Comparison of ENCODE assay signal across 11 cellular contexts in genomic region chr7:45001826-45002225, GRCh38. TPM values are rescaled to one million over a fixed set of nuclear protein-coding genes. Genes with fewer than 3 reads are reported as not detected.
A peak's percentile ranks its signal among the peaks of the same experiment; 100 is the strongest.
DNase-seq lines count a peak whose midpoint lies in the region; ATAC-seq, FAIRE-seq and TF ChIP-seq lines count a peak whose summit lies in the region.
"Had no signal": no experiment of that assay in that cellular context is flagged by ENCODE, and none has a peak within 500 bp of the region (broad histone marks: within the 10 kb centered on the region; RNA-seq: fewer than 3 reads in every experiment).

No MANE protein-coding gene starts in this region.

- no peaks in the 10 kb centered on the region for H3K27me3 Mint-ChIP-seq in progenitor cell of endocrine pancreas

- H3K27me3 ChIP-seq in PC-9 (ENCODE audit: insufficient read depth, low read depth) (no peaks in the 10 kb centered on the region), endothelial cell of umbilical vein (ENCODE audit: control insufficient read depth in 2 of 2, insufficient read depth in 2 of 2, low read length in 2 of 2) (no peaks in the 10 kb centered on the region)
- H3K27me3 ChIP-seq: uterus had no signal

- no TSS peak for BruUV-seq in PC-9 (replicated peaks; lab: Mats Ljungman, UMichigan)
- BruUV-seq in endothelial cell of umbilical vein (replicated peaks; lab: Mats Ljungman, UMichigan), result no TSS peak

- H3K36me3 ChIP-seq in PC-9 (ENCODE audit: low read depth), result no peaks in the 10 kb centered on the region
- H3K36me3 ChIP-seq in endothelial cell of umbilical vein (ENCODE audit: control insufficient read depth in 2 of 2, extremely low read depth in 1 of 2, insufficient read depth in 2 of 2, low read length in 2 of 2), result no peaks in the 10 kb centered on the region
- H3K36me3 ChIP-seq: uterus had no signal

- DNase-seq in GM12865 (ENCODE audit: low read depth) (no peak), PC-9 (no peak), endothelial cell of umbilical vein (ENCODE audit: low read depth, low spot score) (no peak), progenitor cell of endocrine pancreas (ENCODE audit: low spot score, unreplicated experiment) (no peak), cerebellum (ENCODE audit: low spot score) (no peak)
- DNase-seq: cortex of kidney, uterus had no signal

- dilution Hi-C loops in endothelial cell of umbilical vein (cut with MboI; ENCODE audit: extremely low pct_ligation_motif_present, low sequenced_read_pairs), result no loop called here

- CTCF ChIA-PET in PC-9 (lab: Charles Lee), result interaction anchor here (0.6 to 1.5 kb wide), 2 partner anchors 11 to 134 kb away, joined by 3 to 5 read pairs; no protein-coding TSS in a partner anchor
- CTCF ChIA-PET in endothelial cell of umbilical vein (lab: Charles Lee), result interaction anchor here (1.2 to 9.8 kb wide), 9 partner anchors 10 to 135 kb away, joined by 3 to 127 read pairs (median 9); no protein-coding TSS in a partner anchor

- no peak overlapping the region for H3K9ac ChIP-seq in endothelial cell of umbilical vein (replicated peaks; ENCODE audit: extremely low read depth, insufficient read depth, low read length)

- no peaks in the 10 kb centered on the region for H3K9me2 ChIP-seq in PC-9 (ENCODE audit: insufficient read depth)

- H4K20me1 ChIP-seq in PC-9 (ENCODE audit: insufficient read depth) (no peaks in the 10 kb centered on the region; the same call in 1 of the 2 replicates), endothelial cell of umbilical vein (replicated peaks; ENCODE audit: control insufficient read depth, extremely low read depth, insufficient read depth, low read length) (no peaks in the 10 kb centered on the region)

- H3K4me1 ChIP-seq in PC-9 (replicated peaks; ENCODE audit: insufficient read depth) (peaks cover 26% of the 10 kb centered on the region), endothelial cell of umbilical vein (ENCODE audit: control insufficient read depth, extremely low read depth, insufficient read depth, low read length) (peaks cover 14% of the 10 kb centered on the region)

- intact Hi-C loops in PC-9 (cut with micrococcal nuclease; ENCODE audit: unreplicated experiment), result loop anchor here (2.0 kb wide), 2 partner anchors 47 to 153 kb away; partner anchors contain the start of gene H2AZ2
- intact Hi-C loops in endothelial cell of umbilical vein (cut with micrococcal nuclease), result loop anchor here (5.0 kb wide), 1 partner anchor 40 kb away; no protein-coding TSS in a partner anchor

- H3K9me3 ChIP-seq in PC-9 (ENCODE audit: insufficient read depth, low read depth) (no peaks in the 10 kb centered on the region), endothelial cell of umbilical vein (replicated peaks; ENCODE audit: control insufficient read depth, insufficient read depth, low read length) (no peaks in the 10 kb centered on the region)
- H3K9me3 ChIP-seq: uterus had no signal

- ATAC-seq in HG03521 (IDR thresholded peaks at IDR 0.05; ENCODE audit: unreplicated experiment) (no peak), HG02623 (IDR thresholded peaks at IDR 0.05; ENCODE audit: unreplicated experiment) (no peak), GM21528 (IDR thresholded peaks at IDR 0.05; ENCODE audit: low FRiP score, unreplicated experiment) (no peak)

- no peak for TF ChIP-seq CTCF in GM12865 (IDR thresholded peaks at IDR 0.05; ENCODE audit: insufficient read depth, low read depth, low read length, missing control alignments)
- TF ChIP-seq CTCF in PC-9 (conservative IDR thresholded peaks at IDR 0.05), result no peak
- TF ChIP-seq CTCF in endothelial cell of umbilical vein (IDR thresholded peaks at IDR 0.05; ENCODE audit: extremely low read depth in 1 of 2, insufficient read depth in 1 of 2, low read depth in 1 of 2, low read length in 2 of 2), result no peak
- TF ChIP-seq CTCF in progenitor cell of endocrine pancreas (IDR thresholded peaks at IDR 0.05; ENCODE audit: unreplicated experiment), result no peak

- TF ChIP-seq POLR2A in endothelial cell of umbilical vein (IDR thresholded peaks at IDR 0.05; ENCODE audit: low read depth, low read length), result no peak

- POLR2A ChIA-PET in PC-9 (lab: Charles Lee; ENCODE audit: unreplicated experiment) (interaction anchor here (0.6 to 0.7 kb wide), 4 partner anchors 15 to 159 kb away, joined by 3 to 9 read pairs (median 4); partner anchors contain the start of gene TBRG4), endothelial cell of umbilical vein (lab: Charles Lee) (interaction anchor here (0.6 to 1.2 kb wide), 3 partner anchors 10 to 152 kb away, joined by 3 to 4 read pairs (median 3); no protein-coding TSS in a partner anchor)

- no peaks in the 10 kb centered on the region for H3K9me1 ChIP-seq in endothelial cell of umbilical vein (replicated peaks; ENCODE audit: control insufficient read depth, extremely low read depth, insufficient read depth, low read length)

- H3F3A ChIP-seq in PC-9 (ENCODE audit: insufficient read depth, low read depth), result peaks cover 33% of the 10 kb centered on the region

- H3K9me3 Mint-ChIP-seq in progenitor cell of endocrine pancreas (ENCODE audit: low read depth), result no peaks in the 10 kb centered on the region

- H3K4me3 ChIP-seq in GM12865 (ENCODE audit: low read depth, low read length) (peak overlapping the region; percentile 68; the same call in 1 of the 2 replicates), PC-9 (peak overlapping the region; percentile 57; the same call in 1 of the 2 replicates), endothelial cell of umbilical vein (replicated peaks in 1 of 3; ENCODE audit: insufficient read depth in 1 of 3, low read depth in 1 of 3, low read length in 3 of 3) (peak overlapping the region in 1 of 3 experiments; percentile 92)

- no peak for FAIRE-seq in endothelial cell of umbilical vein (lab: Jason Lieb, UNC)

- H3K79me2 ChIP-seq in PC-9 (ENCODE audit: low read depth) (peaks cover 46% of the 10 kb centered on the region), endothelial cell of umbilical vein (ENCODE audit: control insufficient read depth, insufficient read depth, low read length) (peaks cover 47% of the 10 kb centered on the region)

- H3K4me2 ChIP-seq in PC-9 (peak overlapping the region; percentile 84), endothelial cell of umbilical vein (ENCODE audit: insufficient read depth, low read length) (peak overlapping the region; percentile 96)

- H3K27ac Mint-ChIP-seq in progenitor cell of endocrine pancreas, result peak overlapping the region; percentile 41

- H3K4me1 Mint-ChIP-seq in progenitor cell of endocrine pancreas (ENCODE audit: low read depth), result peaks cover 10% of the 10 kb centered on the region

- H2AFZ ChIP-seq in PC-9 (no peak overlapping the region), endothelial cell of umbilical vein (ENCODE audit: low read depth, low read length) (no peak overlapping the region)

- peaks cover 4% of the 10 kb centered on the region for H3K36me3 Mint-ChIP-seq in progenitor cell of endocrine pancreas (ENCODE audit: insufficient read depth)

- H3K4me3 Mint-ChIP-seq in progenitor cell of endocrine pancreas (ENCODE audit: low read depth), result no peak overlapping the region

- H3K27ac ChIP-seq in PC-9 (peak overlapping the region; percentile 10; the same call in 1 of the 2 replicates), endothelial cell of umbilical vein (ENCODE audit: insufficient read depth, low read depth, low read length) (no peak overlapping the region)

TF ChIP-seq in endothelial cell of umbilical vein, 7 proteins besides CTCF, POLR2A, EP300 and RAD21:
- no peak for TF ChIP-seq FOS (IDR thresholded peaks at IDR 0.05; ENCODE audit: borderline replicate concordance, insufficient read depth, low read length)
- TF ChIP-seq EZH2 (IDR thresholded peaks at IDR 0.05; ENCODE audit: borderline replicate concordance, low read depth, low read length, severe bottlenecking), result no peak
- TF ChIP-seq MAX (IDR thresholded peaks at IDR 0.05; ENCODE audit: insufficient read depth, insufficient read length), result no peak
- no peak for TF ChIP-seq POLR2AphosphoS5 (IDR thresholded peaks at IDR 0.05; ENCODE audit: insufficient read depth, low read depth, low read length)
- no peak for TF ChIP-seq JUN (IDR thresholded peaks at IDR 0.05; ENCODE audit: borderline replicate concordance, insufficient read depth, insufficient read length, low read depth)
- TF ChIP-seq GATA2 (IDR thresholded peaks at IDR 0.05; ENCODE audit: insufficient read depth, insufficient read length, low read depth, low read length), result no peak
- TF ChIP-seq MYC (IDR thresholded peaks at IDR 0.05; ENCODE audit: low read depth, low read length), result no peak
TF ChIP-seq in endothelial cell of umbilical vein: peak in this region for 0.

RNA-seq across cellular contexts. Expression of gene CCM2, which starts 1.8 kb away (rescaled TPM):
- 48.1 and 54.2 TPM in 2 replicates for total RNA-seq in PC-9 (2021)
- 57.4 and 66.1 TPM in 2 replicates for total RNA-seq in endothelial cell of umbilical vein
- 70.4 and 82.1 TPM in 2 replicates for polyA plus RNA-seq in endothelial cell of umbilical vein
- polyA plus RNA-seq in endothelial cell of umbilical vein (2011; cell fraction: cytosol; rRNA removed), result 60.9 and 68.3 TPM in 2 replicates
- 52.5 and 60.0 TPM in 2 replicates for polyA plus RNA-seq in endothelial cell of umbilical vein (2011; cell fraction: nucleus; rRNA removed)
- polyA plus RNA-seq in endothelial cell of umbilical vein (2012), result 41.7 and 45.2 TPM in 2 replicates
- polyA minus RNA-seq in endothelial cell of umbilical vein, result 40.4 and 49.1 TPM in 2 replicates
- 13.0 TPM for polyA minus RNA-seq in endothelial cell of umbilical vein (2011; cell fraction: cytosol; rRNA and poly(A)+ RNA removed)
- polyA minus RNA-seq in endothelial cell of umbilical vein (2011; cell fraction: nucleus; rRNA and poly(A)+ RNA removed), result 18.2 and 20.2 TPM in 2 replicates
- total RNA-seq in progenitor cell of endocrine pancreas, result 42.2 and 43.0 TPM in 2 replicates
- 18.8 TPM for total RNA-seq in cerebellum

RNA-seq across cellular contexts. Expression of gene MYO1G, which starts 23.0 kb away (rescaled TPM):
- 0.24 and 0.28 TPM in 2 replicates for total RNA-seq in PC-9 (2021)
- total RNA-seq in endothelial cell of umbilical vein, result 0.11 and 0.12 TPM in 2 replicates
- polyA plus RNA-seq in endothelial cell of umbilical vein, result 0.06 TPM in 1 of 2 replicates, not detected in the other
- 0.03 TPM in 1 of 2 replicates, not detected in the other for polyA plus RNA-seq in endothelial cell of umbilical vein (2011; cell fraction: cytosol; rRNA removed)
- polyA plus RNA-seq in endothelial cell of umbilical vein (2011; cell fraction: nucleus; rRNA removed), result 0.11 and 0.15 TPM in 2 replicates
- 0.07 TPM in 1 of 2 replicates, not detected in the other for polyA plus RNA-seq in endothelial cell of umbilical vein (2012)
- polyA minus RNA-seq in endothelial cell of umbilical vein, result 0.05 and 0.15 TPM in 2 replicates
- polyA minus RNA-seq in endothelial cell of umbilical vein (2011; cell fraction: cytosol; rRNA and poly(A)+ RNA removed), result 47.1 TPM
- polyA minus RNA-seq in endothelial cell of umbilical vein (2011; cell fraction: nucleus; rRNA and poly(A)+ RNA removed), result 0.38 and 0.48 TPM in 2 replicates
- total RNA-seq in progenitor cell of endocrine pancreas, result 0.53 and 0.67 TPM in 2 replicates
- total RNA-seq in cerebellum, result 0.54 TPM
- total RNA-seq: H4 had no signal
